10 cellular contexts compared by ENCODE assay signal in the genomic region with DNA sequence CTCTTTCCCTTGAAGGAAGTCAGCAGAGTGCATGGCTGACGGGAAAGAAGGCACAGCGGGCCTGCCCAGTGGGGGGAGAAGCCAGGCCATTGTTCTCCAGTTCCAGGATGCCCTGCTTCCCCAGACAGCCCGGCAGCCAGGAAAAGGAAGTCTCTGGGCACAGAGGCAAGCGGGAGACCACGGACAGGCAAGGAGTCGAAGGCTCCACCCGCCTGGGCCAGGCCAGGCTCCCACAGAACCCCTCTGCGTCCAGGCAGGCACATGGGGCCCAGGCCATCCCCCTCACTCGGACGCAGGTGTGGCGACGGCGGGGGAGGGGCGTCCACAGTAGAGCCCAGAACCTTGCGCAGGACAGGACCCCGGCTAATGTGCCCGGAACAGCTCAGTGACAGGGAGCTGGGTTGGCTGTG. TPM values are rescaled to one million over a fixed set of nuclear protein-coding genes. Genes with fewer than 3 reads are reported as not detected.
DNase-seq lines count a peak whose midpoint lies in the region; ATAC-seq and TF ChIP-seq lines count a peak whose summit lies in the region.
"Had no signal": no experiment of that assay in that cellular context is flagged by ENCODE, and none has a peak within 500 bp of the region (broad histone marks: within the 10 kb centered on the region; RNA-seq: fewer than 3 reads in every experiment).

No MANE protein-coding gene starts in this region.

- intact Hi-C loops in ascending aorta (cut with DNase I) = no loop called here
- intact Hi-C loops in left ventricle myocardium inferior (cut with micrococcal nuclease) = no loop called here
- intact Hi-C loops in prostate gland (cut with DNase I) = no loop called here

- ATAC-seq in HG03045 (IDR thresholded peaks at IDR 0.05; ENCODE audit: unreplicated experiment) (no peak), HG03139 (IDR thresholded peaks at IDR 0.05; ENCODE audit: unreplicated experiment) (no peak)
- ATAC-seq: GM12878 had no signal

- H3K36me3 ChIP-seq in ascending aorta (no peaks in the 10 kb centered on the region), left ventricle myocardium inferior (peaks cover 7% of the 10 kb centered on the region), prostate gland (no peaks in the 10 kb centered on the region)

- 67% methylated on average over 15 of the region's 17 CpGs for WGBS in prostate gland

- TF ChIP-seq CTCF in ascending aorta (IDR thresholded peaks at IDR 0.05) (no peak), left ventricle myocardium inferior (IDR thresholded peaks at IDR 0.05; ENCODE audit: borderline replicate concordance) (no peak), prostate gland (IDR thresholded peaks at IDR 0.05) (no peak), foreskin fibroblast (IDR thresholded peaks at IDR 0.05; ENCODE audit: low read depth, low read length) (no peak)

- H3K9me3 ChIP-seq in ascending aorta (no peaks in the 10 kb centered on the region), left ventricle myocardium inferior (replicated peaks) (no peaks in the 10 kb centered on the region), prostate gland (no peaks in the 10 kb centered on the region)

- no peak for TF ChIP-seq POLR2A in prostate gland (IDR thresholded peaks at IDR 0.05)

- DNase-seq in ELF-1 (ENCODE audit: low read depth, low spot score) = peak; percentile 27
- DNase-seq in ascending aorta (ENCODE audit: low spot score in 2 of 2) = no peak
- DNase-seq in left ventricle myocardium inferior = peak; percentile 45
- no peak for DNase-seq in prostate gland (ENCODE audit: low spot score)
- DNase-seq in foreskin fibroblast = no peak
- no peak for DNase-seq in activated T-cell treated with anti-CD3 and anti-CD28 coated beads, Interleukin-2, amount 50 U/mL, for 1 hour
- DNase-seq: T-helper 9 cell had no signal

- H3K4me1 ChIP-seq in ascending aorta = peaks cover 2 to 3% of the 10 kb centered on the region in 2 donors
- peaks cover 99% of the 10 kb centered on the region for H3K4me1 ChIP-seq in left ventricle myocardium inferior
- H3K4me1 ChIP-seq in prostate gland (replicated peaks) = peaks cover 4% of the 10 kb centered on the region

- H3K27me3 ChIP-seq in ascending aorta = no peaks in the 10 kb centered on the region
- no peaks in the 10 kb centered on the region for H3K27me3 ChIP-seq in left ventricle myocardium inferior (ENCODE audit: low read depth)
- H3K27me3 ChIP-seq in prostate gland (replicated peaks; ENCODE audit: insufficient read depth) = no peaks in the 10 kb centered on the region

- H3K4me3 ChIP-seq in ascending aorta (no peak overlapping the region), left ventricle myocardium inferior (no peak overlapping the region), prostate gland (no peak overlapping the region), foreskin fibroblast (ENCODE audit: low read depth in 1 of 2, low read length in 2 of 2) (no peak overlapping the region)
- H3K4me3 ChIP-seq: GM12878 had no signal

- peak overlapping the region; percentile 41 to 76 for H3K27ac ChIP-seq in ascending aorta
- H3K27ac ChIP-seq in left ventricle myocardium inferior (replicated peaks) = peak overlapping the region; percentile 88
- peak overlapping the region; percentile 54 to 59 for H3K27ac ChIP-seq in prostate gland

RNA-seq across cellular contexts. Expression of a gene that starts 8.7 kb away (rescaled TPM):
- 224 TPM for total RNA-seq in ascending aorta
- 29.8 TPM for total RNA-seq in left ventricle myocardium inferior
- 10 to 100 TPM in 1 of 2 donors, 1 to 10 TPM in 1; 6.1 to 25.9 TPM for total RNA-seq in prostate gland

RNA-seq across cellular contexts. Expression of a gene that starts 34.9 kb away (rescaled TPM):
- total RNA-seq in ascending aorta (11.3 TPM), left ventricle myocardium inferior (3.0 TPM), prostate gland (10 to 100 TPM in 1 of 2 donors, 1 to 10 TPM in 1; 7.4 to 11.5 TPM)

Comparison
In these comparisons a context has a peak if more than half of its experiments do, and no peak if none do; other contexts are left out.
1. DNase-seq: peak in ELF-1 (single experiment) and left ventricle myocardium inferior (single experiment); none in ascending aorta (0 of 2), prostate gland (single experiment), foreskin fibroblast (0 of 2) and activated T-cell treated with anti-CD3 and anti-CD28 coated beads, Interleukin-2, amount 50 U/mL, for 1 hour (single experiment).
2. Peak in every context shown above with its lines, with median percentiles within 50 percentile points of each other: H3K27ac ChIP-seq.